In the genomic region with DNA sequence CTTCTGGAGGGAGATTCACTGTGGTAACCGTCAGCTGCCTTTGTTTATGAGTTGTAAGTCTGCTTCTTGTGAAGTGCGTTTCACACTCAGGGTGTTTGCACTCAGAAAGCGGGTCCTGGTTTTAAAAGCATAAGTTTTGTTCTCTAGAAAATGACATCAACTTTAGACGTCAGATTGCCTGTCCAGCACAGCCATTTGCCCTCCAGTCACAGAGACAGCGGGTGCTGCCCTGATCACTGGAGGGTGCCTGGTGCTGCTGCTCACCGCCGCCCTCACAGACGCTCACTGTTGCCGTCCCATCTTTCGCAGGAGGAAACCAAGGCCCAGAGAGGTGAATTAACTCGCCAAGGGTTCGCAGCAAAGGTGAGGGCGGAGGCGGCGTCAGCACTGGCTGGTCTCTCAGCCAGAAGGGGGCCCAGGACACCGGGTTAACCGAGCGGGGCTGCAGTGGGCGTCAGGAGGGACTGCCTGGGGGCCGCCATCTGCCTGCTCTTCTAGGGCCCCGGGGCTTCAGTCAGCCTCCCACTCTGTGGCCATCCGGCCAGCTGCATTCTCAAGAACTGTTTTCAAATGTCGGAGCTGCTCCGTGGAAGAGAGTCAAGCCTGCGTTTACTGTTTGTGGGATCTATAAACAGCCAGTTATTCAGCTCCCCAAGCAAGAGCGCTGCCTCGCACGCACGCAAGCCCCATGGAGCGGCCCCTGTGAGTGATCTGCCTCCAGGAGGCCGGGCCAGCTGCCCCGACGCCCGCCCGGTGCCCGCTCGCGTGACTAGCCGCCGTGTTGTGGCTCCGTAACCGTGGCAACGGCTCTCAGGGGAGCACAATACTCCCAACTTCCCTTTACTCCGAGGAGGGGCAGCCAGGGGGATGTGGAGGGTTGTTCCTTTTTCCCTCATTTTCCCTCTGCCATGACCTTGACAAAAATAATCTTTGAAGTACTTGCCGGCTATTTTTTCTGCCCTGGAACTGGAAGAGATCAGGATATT, we compare ENCODE assay signal across 1 cellular context.
TF ChIP-seq lines count a peak whose summit lies in the region.

No MANE protein-coding gene starts in this region.

TF ChIP-seq in H1, 55 proteins besides CTCF, POLR2A, EP300 and RAD21:
- TF ChIP-seq CHD2 (IDR thresholded peaks at IDR 0.05; ENCODE audit: low read length) = no peak; the same call in none of the 2 replicates
- 0 out of 2 replicates have a peak, but pooled peaks have one; percentile 43 for TF ChIP-seq TAF1 (IDR thresholded peaks at IDR 0.05; ENCODE audit: low read depth, low read length)
- TF ChIP-seq PHF8 (conservative IDR thresholded peaks at IDR 0.05; ENCODE audit: low read depth, low read length) = no peak
- TF ChIP-seq, protein P1, sequence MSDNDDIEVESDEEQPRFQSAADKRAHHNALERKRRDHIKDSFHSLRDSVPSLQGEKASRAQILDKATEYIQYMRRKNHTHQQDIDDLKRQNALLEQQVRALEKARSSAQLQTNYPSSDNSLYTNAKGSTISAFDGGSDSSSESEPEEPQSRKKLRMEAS (IDR thresholded peaks at IDR 0.05) = no peak; the same call in 1 of the 2 replicates
- peak; percentile 15 for TF ChIP-seq NANOG (IDR thresholded peaks at IDR 0.05; ENCODE audit: insufficient read depth, low read depth, low read length, poor library complexity, severe bottlenecking)
- no peak for TF ChIP-seq SRF (IDR thresholded peaks at IDR 0.05; ENCODE audit: low read depth, low read length)
- no peak for TF ChIP-seq SIN3A (conservative IDR thresholded peaks at IDR 0.05 in 1 of 2, IDR thresholded peaks at IDR 0.05 in 1 of 2; ENCODE audit: low read depth in 1 of 2, low read length in 2 of 2)
- TF ChIP-seq SP1 (IDR thresholded peaks at IDR 0.05; ENCODE audit: low read depth, low read length) = 0 out of 2 replicates have a peak, but pooled peaks have one; percentile 52
- TF ChIP-seq CTBP2 (IDR thresholded peaks at IDR 0.05; ENCODE audit: borderline replicate concordance, insufficient read depth, insufficient read length, low read length) = no peak
- no peak for TF ChIP-seq SP2 (IDR thresholded peaks at IDR 0.05; ENCODE audit: low read length)
- TF ChIP-seq POU5F1 (IDR thresholded peaks at IDR 0.05; ENCODE audit: low read depth, low read length) = no peak
- TF ChIP-seq RFX5 (IDR thresholded peaks at IDR 0.05; ENCODE audit: borderline replicate concordance, low read depth, low read length) = no peak
- TF ChIP-seq, protein P2, sequence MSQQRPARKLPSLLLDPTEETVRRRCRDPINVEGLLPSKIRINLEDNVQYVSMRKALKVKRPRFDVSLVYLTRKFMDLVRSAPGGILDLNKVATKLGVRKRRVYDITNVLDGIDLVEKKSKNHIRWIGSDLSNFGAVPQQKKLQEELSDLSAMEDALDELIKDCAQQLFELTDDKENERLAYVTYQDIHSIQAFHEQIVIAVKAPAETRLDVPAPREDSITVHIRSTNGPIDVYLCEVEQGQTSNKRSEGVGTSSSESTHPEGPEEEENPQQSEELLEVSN (IDR thresholded peaks at IDR 0.05) = peak; percentile 83
- no peak for TF ChIP-seq CEBPB (IDR thresholded peaks at IDR 0.05; ENCODE audit: low read depth, low read length)
- TF ChIP-seq NRF1 (IDR thresholded peaks at IDR 0.05; ENCODE audit: low read depth, low read length) = no peak
- TF ChIP-seq EZH2 (IDR thresholded peaks at IDR 0.05; ENCODE audit: low read depth, low read length, severe bottlenecking) = no peak
- TF ChIP-seq, protein P3, sequence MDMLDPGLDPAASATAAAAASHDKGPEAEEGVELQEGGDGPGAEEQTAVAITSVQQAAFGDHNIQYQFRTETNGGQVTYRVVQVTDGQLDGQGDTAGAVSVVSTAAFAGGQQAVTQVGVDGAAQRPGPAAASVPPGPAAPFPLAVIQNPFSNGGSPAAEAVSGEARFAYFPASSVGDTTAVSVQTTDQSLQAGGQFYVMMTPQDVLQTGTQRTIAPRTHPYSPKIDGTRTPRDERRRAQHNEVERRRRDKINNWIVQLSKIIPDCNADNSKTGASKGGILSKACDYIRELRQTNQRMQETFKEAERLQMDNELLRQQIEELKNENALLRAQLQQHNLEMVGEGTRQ (IDR thresholded peaks at IDR 0.05; ENCODE audit: low read length) = no peak
- no peak for TF ChIP-seq KDM4A (IDR thresholded peaks at IDR 0.05; ENCODE audit: low read depth, low read length, severe bottlenecking)
- no peak for TF ChIP-seq MAFK (IDR thresholded peaks at IDR 0.05; ENCODE audit: low read depth, low read length)
- peak; percentile 77; the same call in 1 of the 2 replicates for TF ChIP-seq TCF12 (IDR thresholded peaks at IDR 0.05; ENCODE audit: low read depth, low read length)
- 0 out of 4 replicates have a peak, but pooled peaks have one; percentile 21 to 58 for TF ChIP-seq HDAC2 (IDR thresholded peaks at IDR 0.05; ENCODE audit: borderline replicate concordance in 1 of 2, low read depth in 2 of 2, low read length in 2 of 2)
- TF ChIP-seq CHD1 (IDR thresholded peaks at IDR 0.05; ENCODE audit: low read depth, low read length) = no peak
- TF ChIP-seq RBBP5 (IDR thresholded peaks at IDR 0.05; ENCODE audit: borderline replicate concordance, low read depth, low read length) = peak; percentile 46; the same call in 1 of the 2 replicates
- peak; percentile 45 for TF ChIP-seq ASH2L (IDR thresholded peaks at IDR 0.05; ENCODE audit: low read length)
